8 cellular contexts compared by ENCODE assay signal in genomic region chr10:59865101-59865500, GRCh38. TPM values are rescaled to one million over a fixed set of nuclear protein-coding genes. Genes with fewer than 3 reads are reported as not detected.
DNase-seq lines count a peak whose midpoint lies in the region; ATAC-seq and TF ChIP-seq lines count a peak whose summit lies in the region.

No MANE protein-coding gene starts in this region.

- no TSS peak for BruUV-seq in MCF 10A (replicated peaks; lab: Mats Ljungman, UMichigan)

- 39 to 52% methylated on average over 5 of the region's 5 CpGs for WGBS in lung, 2 donors

- no peak overlapping the region for H3K27ac Mint-ChIP-seq in activated CD4-positive, alpha-beta T cell treated with anti-CD3 and anti-CD28 coated beads for 36 hours
- no peak overlapping the region for H3K27ac Mint-ChIP-seq in MCF 10A (ENCODE audit: low read depth, unreplicated experiment)

- peaks cover 10 to 17% of the 10 kb centered on the region in 2 donors for H3K4me1 ChIP-seq in lung (ENCODE audit: control insufficient read depth in 2 of 2, insufficient read depth in 2 of 2, low read length in 2 of 2)

- no peak for DNase-seq in activated CD4-positive, alpha-beta T cell treated with anti-CD3 and anti-CD28 coated beads for 36 hours
- DNase-seq in activated CD4-positive, alpha-beta T cell treated with anti-CD3 and anti-CD28 coated beads, Interleukin-2, amount 50 U/mL, for 4 hours: no peak
- DNase-seq in LoVo (ENCODE audit: low spot score): peak; percentile 63
- DNase-seq in MCF 10A (ENCODE audit: unreplicated experiment): peak; percentile 75
- DNase-seq in lung (ENCODE audit: low spot score): peak; percentile 57
- no peak for DNase-seq in stimulated activated naive CD4-positive, alpha-beta T cell treated with Interleukin-2 at 50 U/mL for 16 hours (lab: John Stamatoyannopoulos, UW)
- no peak for DNase-seq in superior temporal gyrus (ENCODE audit: extremely low spot score)

- peaks cover 65% of the 10 kb centered on the region for H3K4me1 Mint-ChIP-seq in activated CD4-positive, alpha-beta T cell treated with anti-CD3 and anti-CD28 coated beads for 36 hours
- H3K4me1 Mint-ChIP-seq in MCF 10A (ENCODE audit: insufficient read depth, unreplicated experiment): peaks cover 42% of the 10 kb centered on the region

- CTCF ChIA-PET in activated CD4-positive, alpha-beta T cell treated with anti-CD3 and anti-CD28 coated beads for 36 hours (lab: Charles Lee): interaction anchor here (0.6 to 2.6 kb wide), 13 partner anchors 8 to 725 kb away, joined by 3 to 18 read pairs (median 4); partner anchors contain the start of gene CCDC6
- CTCF ChIA-PET in MCF 10A (lab: Yijun Ruan, JAX): interaction anchor here (0.7 to 6.6 kb wide), 39 partner anchors 8 to 239 kb away, joined by 3 to 127 read pairs (median 5); partner anchors contain the start of gene CCDC6

- ATAC-seq in activated CD4-positive, alpha-beta T cell treated with anti-CD3 and anti-CD28 coated beads for 36 hours: peak; percentile 34
- ATAC-seq in GM21723 (IDR thresholded peaks at IDR 0.05; ENCODE audit: unreplicated experiment): peak; percentile 83
- peak; percentile 64 for ATAC-seq in lung (ENCODE audit: insufficient read depth, low FRiP score)

- no peaks in the 10 kb centered on the region for H3K9me3 ChIP-seq in lung (ENCODE audit: control insufficient read depth in 2 of 2, insufficient read depth in 1 of 2, low read length in 1 of 2)

- H3K27me3 ChIP-seq in lung (ENCODE audit: control insufficient read depth, insufficient read depth): no peaks in the 10 kb centered on the region

- POLR2A ChIA-PET in activated CD4-positive, alpha-beta T cell treated with anti-CD3 and anti-CD28 coated beads for 36 hours (lab: Charles Lee): interaction anchor here (0.5 to 1.5 kb wide), 5 partner anchors 14 to 43 kb away, joined by 3 to 9 read pairs (median 3); partner anchors contain the start of gene CCDC6
- POLR2A ChIA-PET in MCF 10A (lab: Yijun Ruan, JAX): interaction anchor here (0.7 to 6.1 kb wide), 6 partner anchors 17 to 241 kb away, joined by 3 to 130 read pairs (median 3); partner anchors contain the start of gene CCDC6

- H3K4me3 Mint-ChIP-seq in activated CD4-positive, alpha-beta T cell treated with anti-CD3 and anti-CD28 coated beads for 36 hours: no peak overlapping the region
- no peak overlapping the region for H3K4me3 Mint-ChIP-seq in MCF 10A (ENCODE audit: unreplicated experiment)

- peaks cover 3% of the 10 kb centered on the region for H3K9me3 Mint-ChIP-seq in activated CD4-positive, alpha-beta T cell treated with anti-CD3 and anti-CD28 coated beads for 36 hours (ENCODE audit: low read depth)
- no peaks in the 10 kb centered on the region for H3K9me3 Mint-ChIP-seq in MCF 10A (ENCODE audit: unreplicated experiment)

- intact Hi-C loops in activated CD4-positive, alpha-beta T cell treated with anti-CD3 and anti-CD28 coated beads for 36 hours (cut with DNase I, micrococcal nuclease): loop anchor here in 1 of 2 experiments (1.0 to 5.0 kb wide), 3 partner anchors 16 to 167 kb away; partner anchors contain the start of gene CCDC6
- intact Hi-C loops in MCF 10A (cut with micrococcal nuclease): loop anchor here (1.0 kb wide), 3 partner anchors 42 to 183 kb away; no protein-coding TSS in a partner anchor

- peaks cover 24% of the 10 kb centered on the region for H3K36me3 Mint-ChIP-seq in activated CD4-positive, alpha-beta T cell treated with anti-CD3 and anti-CD28 coated beads for 36 hours (ENCODE audit: low read depth)
- H3K36me3 Mint-ChIP-seq in MCF 10A (ENCODE audit: insufficient read depth, unreplicated experiment): peaks cover 5% of the 10 kb centered on the region

- no peak overlapping the region for H3K27ac ChIP-seq in lung (ENCODE audit: low read depth in 1 of 2, low read length in 1 of 2)

- no peak overlapping the region for H3K4me3 ChIP-seq in lung

- TF ChIP-seq CTCF in MCF 10A (IDR thresholded peaks at IDR 0.05; ENCODE audit: unreplicated experiment) (peak; percentile 40), lung (IDR thresholded peaks at IDR 0.05; ENCODE audit: control extremely low read depth, extremely low read depth) (peak; percentile 6)

- H3K27me3 Mint-ChIP-seq in activated CD4-positive, alpha-beta T cell treated with anti-CD3 and anti-CD28 coated beads for 36 hours: no peaks in the 10 kb centered on the region
- H3K27me3 Mint-ChIP-seq in MCF 10A (ENCODE audit: insufficient read depth, unreplicated experiment): no peaks in the 10 kb centered on the region

- H3K36me3 ChIP-seq in lung (ENCODE audit: control insufficient read depth in 2 of 2, insufficient read depth in 2 of 2, low read length in 2 of 2): peaks cover 0 to 2% of the 10 kb centered on the region in 2 donors

RNA-seq across cellular contexts. Expression of gene CCDC6, which starts 41.3 kb away (rescaled TPM):
- 10 to 100 TPM; 49.7 to 53.0 TPM for total RNA-seq in activated CD4-positive, alpha-beta T cell treated with anti-CD3 and anti-CD28 coated beads for 36 hours
- total RNA-seq in MCF 10A (2022) (56.6 and 66.4 TPM in 2 replicates), lung (10 to 100 TPM; 42.7 to 77.2 TPM)
- 10 to 100 TPM; 13.2 to 13.5 TPM for polyA plus RNA-seq in lung

Comparison
In these comparisons a context has a peak if more than half of its experiments do, and no peak if none do; other contexts are left out.
1. DNase-seq: peak in LoVo (single experiment), MCF 10A (single experiment) and lung (single experiment); none in activated CD4-positive, alpha-beta T cell treated with anti-CD3 and anti-CD28 coated beads for 36 hours (single experiment), activated CD4-positive, alpha-beta T cell treated with anti-CD3 and anti-CD28 coated beads, Interleukin-2, amount 50 U/mL, for 4 hours (0 of 2), stimulated activated naive CD4-positive, alpha-beta T cell treated with Interleukin-2 at 50 U/mL for 16 hours (single experiment) and superior temporal gyrus (single experiment).
2. Peak in every context shown above with its lines, with median percentiles within 50 percentile points of each other: ATAC-seq.